In the genomic region with DNA sequence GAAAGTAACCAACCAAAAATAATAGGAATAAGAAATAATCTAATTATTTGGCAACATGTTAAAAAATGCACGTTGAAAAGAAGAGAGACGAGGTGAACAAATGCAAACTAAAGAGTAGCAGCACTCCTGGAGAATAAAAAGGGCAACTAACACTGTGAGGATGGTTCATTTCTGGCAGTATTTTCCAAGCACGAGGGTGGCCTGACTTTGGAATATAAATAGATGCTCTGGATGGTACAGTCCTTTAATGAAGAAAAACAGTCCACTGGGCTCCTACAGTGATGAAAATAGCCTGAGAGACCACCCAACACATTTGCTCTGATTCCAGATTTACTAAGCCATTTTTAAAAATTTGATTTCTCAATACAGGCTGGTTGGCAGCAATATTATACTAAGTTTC, we compare ENCODE assay signal across 24 cellular contexts.
"Had no signal": no experiment of that assay in that cellular context is flagged by ENCODE, and none has a peak within 500 bp of the region (broad histone marks: within the 10 kb centered on the region; RNA-seq: fewer than 3 reads in every experiment).

No MANE protein-coding gene starts in this region.

- H3K36me3 ChIP-seq: colonic mucosa, esophagus muscularis mucosa, esophagus squamous epithelium, gastrocnemius medialis, gastroesophageal sphincter, heart left ventricle, heart right ventricle had no signal

- H3K4me1 ChIP-seq: colonic mucosa, esophagus muscularis mucosa, esophagus squamous epithelium, foreskin keratinocyte, gastroesophageal sphincter had no signal

- DNase-seq: colonic mucosa; cortex of kidney; dermis blood vessel endothelial cell; dorsolateral prefrontal cortex; effector CD4-positive, alpha-beta T cell; effector CD8-positive, alpha-beta T cell; effector memory CD4-positive, alpha-beta T cell; effector memory CD8-positive, alpha-beta T cell; endodermal cell; erythroblast; esophagus squamous epithelium; foreskin fibroblast; foreskin keratinocyte; foreskin melanocyte; gastrocnemius medialis; glutamatergic neuron; head of caudate nucleus; heart right ventricle had no signal

- H3K4me3 ChIP-seq: colonic mucosa, coronary artery, dorsolateral prefrontal cortex, esophagus muscularis mucosa, esophagus squamous epithelium, gastrocnemius medialis, gastroesophageal sphincter, heart left ventricle, heart right ventricle had no signal

- H3K27ac ChIP-seq: colonic mucosa, coronary artery, dorsolateral prefrontal cortex, epithelial cell of prostate, esophagus muscularis mucosa, esophagus squamous epithelium, foreskin keratinocyte, gastrocnemius medialis, gastroesophageal sphincter, heart right ventricle had no signal

- H3K9me3 ChIP-seq: colonic mucosa, esophagus muscularis mucosa, esophagus squamous epithelium, gastrocnemius medialis, gastroesophageal sphincter, heart left ventricle, heart right ventricle had no signal

- H3K27me3 ChIP-seq: colonic mucosa, dorsolateral prefrontal cortex, esophagus muscularis mucosa, esophagus squamous epithelium, gastrocnemius medialis, gastroesophageal sphincter, heart left ventricle, heart right ventricle had no signal

- ATAC-seq: effector memory CD8-positive, alpha-beta T cell; esophagus mucosa; foreskin keratinocyte; gastrocnemius medialis; gastroesophageal sphincter had no signal
